Comparison of ENCODE assay signal across 1 cellular context in genomic region chr1:117059678-117060440, GRCh38.
TF ChIP-seq lines count a peak whose summit lies in the region.

TTF2 (plus strand) TSS chr1:117060326; CDS start chr1:117060347, 21 bp downstream.

TF ChIP-seq in HepG2, 621 proteins besides CTCF, POLR2A, EP300 and RAD21 (continued from another document and continues in another):
- TF ChIP-seq, protein P1, sequence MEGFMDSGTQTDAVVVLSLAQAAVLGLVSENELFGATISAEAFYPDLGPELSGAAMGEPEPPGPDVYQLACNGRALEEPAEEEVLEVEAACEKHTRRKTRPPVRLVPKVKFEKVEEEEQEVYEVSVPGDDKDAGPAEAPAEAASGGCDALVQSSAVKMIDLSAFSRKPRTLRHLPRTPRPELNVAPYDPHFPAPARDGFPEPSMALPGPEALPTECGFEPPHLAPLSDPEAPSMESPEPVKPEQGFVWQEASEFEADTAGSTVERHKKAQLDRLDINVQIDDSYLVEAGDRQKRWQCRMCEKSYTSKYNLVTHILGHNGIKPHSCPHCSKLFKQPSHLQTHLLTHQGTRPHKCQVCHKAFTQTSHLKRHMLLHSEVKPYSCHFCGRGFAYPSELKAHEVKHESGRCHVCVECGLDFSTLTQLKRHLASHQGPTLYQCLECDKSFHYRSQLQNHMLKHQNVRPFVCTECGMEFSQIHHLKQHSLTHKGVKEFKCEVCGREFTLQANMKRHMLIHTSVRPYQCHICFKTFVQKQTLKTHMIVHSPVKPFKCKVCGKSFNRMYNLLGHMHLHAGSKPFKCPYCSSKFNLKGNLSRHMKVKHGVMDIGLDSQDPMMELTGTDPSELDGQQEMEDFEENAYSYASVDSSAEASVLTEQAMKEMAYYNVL (CRISPR knock-in tag; IDR thresholded peaks at IDR 0.05; ENCODE audit: borderline replicate concordance), result 0 out of 2 replicates have a peak, but pooled peaks have one; percentile 39
- no peak for TF ChIP-seq MAFF (IDR thresholded peaks at IDR 0.05; ENCODE audit: low read depth, low read length)
- no peak for TF ChIP-seq ZNF275 (CRISPR knock-in tag; IDR thresholded peaks at IDR 0.05; ENCODE audit: borderline replicate concordance)
- no peak for TF ChIP-seq NR2F1 (CRISPR knock-in tag; IDR thresholded peaks at IDR 0.05)
- no peak for TF ChIP-seq HOXA9 (CRISPR knock-in tag; IDR thresholded peaks at IDR 0.05; ENCODE audit: borderline replicate concordance)
- TF ChIP-seq SP140L (CRISPR knock-in tag; IDR thresholded peaks at IDR 0.05; ENCODE audit: borderline replicate concordance), result no peak
- TF ChIP-seq NAIF1 (CRISPR knock-in tag; IDR thresholded peaks at IDR 0.05; ENCODE audit: borderline replicate concordance), result no peak
- TF ChIP-seq DMAP1 (CRISPR knock-in tag; IDR thresholded peaks at IDR 0.05), result peak; percentile 55; the same call in 1 of the 2 replicates
- no peak for TF ChIP-seq PHF5A (CRISPR knock-in tag; IDR thresholded peaks at IDR 0.05; ENCODE audit: low read depth, unreplicated experiment)
- no peak for TF ChIP-seq ZNF644 (CRISPR knock-in tag; IDR thresholded peaks at IDR 0.05; ENCODE audit: low read depth)
- 0 out of 2 replicates have a peak, but pooled peaks have one; percentile 39 for TF ChIP-seq SP5 (CRISPR knock-in tag; IDR thresholded peaks at IDR 0.05; ENCODE audit: borderline replicate concordance, low read depth)
- no peak for TF ChIP-seq KDM4B (CRISPR knock-in tag; IDR thresholded peaks at IDR 0.05)
- TF ChIP-seq, protein P2, sequence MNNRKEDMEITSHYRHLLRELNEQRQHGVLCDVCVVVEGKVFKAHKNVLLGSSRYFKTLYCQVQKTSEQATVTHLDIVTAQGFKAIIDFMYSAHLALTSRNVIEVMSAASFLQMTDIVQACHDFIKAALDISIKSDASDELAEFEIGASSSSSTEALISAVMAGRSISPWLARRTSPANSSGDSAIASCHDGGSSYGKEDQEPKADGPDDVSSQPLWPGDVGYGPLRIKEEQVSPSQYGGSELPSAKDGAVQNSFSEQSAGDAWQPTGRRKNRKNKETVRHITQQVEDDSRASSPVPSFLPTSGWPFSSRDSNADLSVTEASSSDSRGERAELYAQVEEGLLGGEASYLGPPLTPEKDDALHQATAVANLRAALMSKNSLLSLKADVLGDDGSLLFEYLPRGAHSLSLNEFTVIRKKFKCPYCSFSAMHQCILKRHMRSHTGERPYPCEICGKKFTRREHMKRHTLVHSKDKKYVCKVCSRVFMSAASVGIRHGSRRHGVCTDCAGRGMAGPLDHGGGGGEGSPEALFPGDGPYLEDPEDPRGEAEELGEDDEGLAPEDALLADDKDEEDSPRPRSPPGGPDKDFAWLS (CRISPR knock-in tag; IDR thresholded peaks at IDR 0.05; ENCODE audit: borderline replicate concordance), result no peak
- no peak; the same call in 1 of the 2 replicates for TF ChIP-seq ZNF709 (CRISPR knock-in tag; IDR thresholded peaks at IDR 0.05)
- no peak for TF ChIP-seq CBX2 (IDR thresholded peaks at IDR 0.05; ENCODE audit: low read depth, low read length)
- no peak for TF ChIP-seq CBX2 (CRISPR knock-in tag; IDR thresholded peaks at IDR 0.05; ENCODE audit: low read depth)
- no peak for TF ChIP-seq RFX1 (IDR thresholded peaks at IDR 0.05)
- no peak for TF ChIP-seq ZBTB14 (CRISPR knock-in tag; IDR thresholded peaks at IDR 0.05)
- TF ChIP-seq EED (CRISPR knock-in tag; IDR thresholded peaks at IDR 0.05), result no peak
- TF ChIP-seq FOXK1 (CRISPR knock-in tag; IDR thresholded peaks at IDR 0.05; ENCODE audit: borderline replicate concordance, low read depth), result no peak
- TF ChIP-seq ZNF678 (CRISPR knock-in tag; IDR thresholded peaks at IDR 0.05), result no peak
- TF ChIP-seq ZNF263 (CRISPR knock-in tag; IDR thresholded peaks at IDR 0.05), result no peak
- TF ChIP-seq NCOA5 (CRISPR knock-in tag; IDR thresholded peaks at IDR 0.05), result no peak
- TF ChIP-seq ZFP36L1 (CRISPR knock-in tag; IDR thresholded peaks at IDR 0.05), result peak; percentile 81
- 0 out of 2 replicates have a peak, but pooled peaks have one; percentile 64 for TF ChIP-seq SMAD1 (CRISPR knock-in tag; IDR thresholded peaks at IDR 0.05; ENCODE audit: borderline replicate concordance, low read depth)
- TF ChIP-seq ZBTB37 (CRISPR knock-in tag; IDR thresholded peaks at IDR 0.05), result no peak
- no peak for TF ChIP-seq ZNF740 (CRISPR knock-in tag; IDR thresholded peaks at IDR 0.05)
- TF ChIP-seq NR1H2 (CRISPR knock-in tag; IDR thresholded peaks at IDR 0.05; ENCODE audit: borderline replicate concordance, low read depth), result no peak
- TF ChIP-seq JDP2 (CRISPR knock-in tag; IDR thresholded peaks at IDR 0.05; ENCODE audit: borderline replicate concordance), result no peak; the same call in 1 of the 2 replicates
- TF ChIP-seq, protein P3, sequence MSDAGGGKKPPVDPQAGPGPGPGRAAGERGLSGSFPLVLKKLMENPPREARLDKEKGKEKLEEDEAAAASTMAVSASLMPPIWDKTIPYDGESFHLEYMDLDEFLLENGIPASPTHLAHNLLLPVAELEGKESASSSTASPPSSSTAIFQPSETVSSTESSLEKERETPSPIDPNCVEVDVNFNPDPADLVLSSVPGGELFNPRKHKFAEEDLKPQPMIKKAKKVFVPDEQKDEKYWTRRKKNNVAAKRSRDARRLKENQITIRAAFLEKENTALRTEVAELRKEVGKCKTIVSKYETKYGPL (CRISPR knock-in tag; IDR thresholded peaks at IDR 0.05), result no peak
- TF ChIP-seq, protein P4, sequence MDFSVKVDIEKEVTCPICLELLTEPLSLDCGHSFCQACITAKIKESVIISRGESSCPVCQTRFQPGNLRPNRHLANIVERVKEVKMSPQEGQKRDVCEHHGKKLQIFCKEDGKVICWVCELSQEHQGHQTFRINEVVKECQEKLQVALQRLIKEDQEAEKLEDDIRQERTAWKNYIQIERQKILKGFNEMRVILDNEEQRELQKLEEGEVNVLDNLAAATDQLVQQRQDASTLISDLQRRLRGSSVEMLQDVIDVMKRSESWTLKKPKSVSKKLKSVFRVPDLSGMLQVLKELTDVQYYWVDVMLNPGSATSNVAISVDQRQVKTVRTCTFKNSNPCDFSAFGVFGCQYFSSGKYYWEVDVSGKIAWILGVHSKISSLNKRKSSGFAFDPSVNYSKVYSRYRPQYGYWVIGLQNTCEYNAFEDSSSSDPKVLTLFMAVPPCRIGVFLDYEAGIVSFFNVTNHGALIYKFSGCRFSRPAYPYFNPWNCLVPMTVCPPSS (IDR thresholded peaks at IDR 0.05), result no peak
- no peak for TF ChIP-seq THAP7 (CRISPR knock-in tag; IDR thresholded peaks at IDR 0.05)
- no peak for TF ChIP-seq DMTF1 (CRISPR knock-in tag; IDR thresholded peaks at IDR 0.05)
- TF ChIP-seq TFDP1 (CRISPR knock-in tag; IDR thresholded peaks at IDR 0.05; ENCODE audit: borderline replicate concordance), result peak; percentile 97
- TF ChIP-seq, protein P5, sequence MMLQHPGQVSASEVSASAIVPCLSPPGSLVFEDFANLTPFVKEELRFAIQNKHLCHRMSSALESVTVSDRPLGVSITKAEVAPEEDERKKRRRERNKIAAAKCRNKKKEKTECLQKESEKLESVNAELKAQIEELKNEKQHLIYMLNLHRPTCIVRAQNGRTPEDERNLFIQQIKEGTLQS (CRISPR knock-in tag; IDR thresholded peaks at IDR 0.05), result no peak
- no peak for TF ChIP-seq NPAS2 (CRISPR knock-in tag; IDR thresholded peaks at IDR 0.05; ENCODE audit: borderline replicate concordance)
- TF ChIP-seq ZMYM3 (CRISPR knock-in tag; IDR thresholded peaks at IDR 0.05), result 0 out of 2 replicates have a peak, but pooled peaks have one; percentile 26
- TF ChIP-seq ZNF781 (CRISPR knock-in tag; IDR thresholded peaks at IDR 0.05; ENCODE audit: borderline replicate concordance, not compliant biosample characterization), result peak; percentile 20
- no peak for TF ChIP-seq GATAD2A (CRISPR knock-in tag; IDR thresholded peaks at IDR 0.05)
- TF ChIP-seq ZNF235 (CRISPR knock-in tag; IDR thresholded peaks at IDR 0.05; ENCODE audit: borderline replicate concordance), result 0 out of 2 replicates have a peak, but pooled peaks have one; percentile 62
- no peak for TF ChIP-seq DDIT3 (CRISPR knock-in tag; IDR thresholded peaks at IDR 0.05)
- TF ChIP-seq RELA (CRISPR knock-in tag; IDR thresholded peaks at IDR 0.05), result no peak
- no peak for TF ChIP-seq BORCS8-MEF2B (CRISPR knock-in tag; IDR thresholded peaks at IDR 0.05)
- TF ChIP-seq ZNF317 (CRISPR knock-in tag; IDR thresholded peaks at IDR 0.05), result no peak
- no peak for TF ChIP-seq RFXANK (CRISPR knock-in tag; IDR thresholded peaks at IDR 0.05)
- no peak for TF ChIP-seq XBP1 (CRISPR knock-in tag; IDR thresholded peaks at IDR 0.05)
- no peak for TF ChIP-seq BRF2 (CRISPR knock-in tag; IDR thresholded peaks at IDR 0.05)
- no peak for TF ChIP-seq ZMAT5 (CRISPR knock-in tag; IDR thresholded peaks at IDR 0.05; ENCODE audit: borderline replicate concordance, low read depth)
